ENCODE assay signal across 21 cellular contexts in genomic region chr22:16806401-16806800, GRCh38. TPM values are rescaled to one million over a fixed set of nuclear protein-coding genes. Genes with fewer than 3 reads are reported as not detected.
DNase-seq lines count a peak whose midpoint lies in the region; FAIRE-seq and TF ChIP-seq lines count a peak whose summit lies in the region.
"Had no signal": no experiment of that assay in that cellular context is flagged by ENCODE, and none has a peak within 500 bp of the region (broad histone marks: within the 10 kb centered on the region; RNA-seq: fewer than 3 reads in every experiment).

No MANE protein-coding gene starts in this region.

- no peaks in the 10 kb centered on the region for H3K9me3 Mint-ChIP-seq in MCF 10A (ENCODE audit: unreplicated experiment)
- H3K9me3 Mint-ChIP-seq: CD4-positive, alpha-beta T cell had no signal

- H3K36me3 ChIP-seq in breast epithelium: no peaks in the 10 kb centered on the region
- no peaks in the 10 kb centered on the region for H3K36me3 ChIP-seq in SJCRH30
- H3K36me3 ChIP-seq in mesendoderm (ENCODE audit: control insufficient read depth, insufficient read depth, low read length): no peaks in the 10 kb centered on the region

- no peak overlapping the region for H3K23ac ChIP-seq in mesendoderm (ENCODE audit: low read length)

- H3K9me3 ChIP-seq in breast epithelium: no peaks in the 10 kb centered on the region
- no peaks in the 10 kb centered on the region for H3K9me3 ChIP-seq in SJCRH30 (replicated peaks)
- H3K9me3 ChIP-seq: A549, Caco-2 had no signal

- no peak overlapping the region for H4K8ac ChIP-seq in mesendoderm (ENCODE audit: low read depth, low read length)

- H3K79me2 ChIP-seq in mesendoderm (ENCODE audit: control insufficient read depth, insufficient read depth, low read length): no peaks in the 10 kb centered on the region

- POLR2A ChIA-PET in MCF 10A (lab: Yijun Ruan, JAX): interaction anchor here (0.6 to 0.7 kb wide), 4 partner anchors 13 to 582 kb away, joined by 3 to 4 read pairs (median 3); no protein-coding TSS in a partner anchor

- no peak overlapping the region for H4K5ac ChIP-seq in mesendoderm (ENCODE audit: low read length)

- H3K27me3 ChIP-seq in breast epithelium (no peaks in the 10 kb centered on the region), SJCRH30 (no peaks in the 10 kb centered on the region), mesendoderm (ENCODE audit: insufficient read depth, low read length, poor library complexity) (no peaks in the 10 kb centered on the region)

- H3K4me3 ChIP-seq in breast epithelium (no peak overlapping the region), SJCRH30 (no peak overlapping the region), mesendoderm (ENCODE audit: low read length) (no peak overlapping the region)
- H3K4me3 ChIP-seq: A549 had no signal

- BruUV-seq in MCF 10A (replicated peaks; lab: Mats Ljungman, UMichigan): no TSS peak

- no peak overlapping the region for H3K18ac ChIP-seq in mesendoderm (ENCODE audit: low read length)

- no peaks in the 10 kb centered on the region for H3K4me1 ChIP-seq in breast epithelium
- no peaks in the 10 kb centered on the region for H3K4me1 ChIP-seq in SJCRH30
- H3K4me1 ChIP-seq in mesendoderm (ENCODE audit: control insufficient read depth, low read depth, low read length): no peaks in the 10 kb centered on the region
- H3K4me1 ChIP-seq: A549, Caco-2 had no signal

- TF ChIP-seq POLR2A in breast epithelium (IDR thresholded peaks at IDR 0.05): no peak

- H3K4me3 Mint-ChIP-seq in MCF 10A (ENCODE audit: unreplicated experiment): no peak overlapping the region
- H3K4me3 Mint-ChIP-seq: CD4-positive, alpha-beta T cell; HFFc6 had no signal

- H3K4me2 ChIP-seq in mesendoderm (ENCODE audit: low read length): no peak overlapping the region
- H3K4me2 ChIP-seq: A549 had no signal

- no peaks in the 10 kb centered on the region for H3K36me3 Mint-ChIP-seq in MCF 10A (ENCODE audit: insufficient read depth, unreplicated experiment)

- H3K4me1 Mint-ChIP-seq in MCF 10A (ENCODE audit: insufficient read depth, unreplicated experiment): peaks cover 24% of the 10 kb centered on the region

- intact Hi-C loops in MCF 10A (cut with micrococcal nuclease) (no loop called here), breast epithelium (cut with DNase I; ENCODE audit: low total_unique reads) (no loop called here)

- peak overlapping the region; percentile 82 for H2BK120ac ChIP-seq in mesendoderm (ENCODE audit: low read depth, low read length)

- WGBS in mesendoderm (ENCODE audit: extremely low coverage, insufficient coverage, low lambda C conversion rate): no CpG with 5 or more reads among the region's 5 CpGs

- CTCF ChIA-PET in MCF 10A (lab: Yijun Ruan, JAX): interaction anchor here (0.6 to 1.3 kb wide), 6 partner anchors 9 to 697 kb away, joined by 3 to 6 read pairs (median 4); partner anchors contain the start of gene XKR3

- TF ChIP-seq CTCF in MCF 10A (IDR thresholded peaks at IDR 0.05; ENCODE audit: unreplicated experiment): no peak
- no peak for TF ChIP-seq CTCF in breast epithelium (IDR thresholded peaks at IDR 0.05)

- FAIRE-seq in HTR-8/SVneo (lab: Jason Lieb, UNC): no peak
- FAIRE-seq: A549, D721Med, G401.6, GM12891 had no signal

- no peak overlapping the region for H3K27ac ChIP-seq in breast epithelium
- H3K27ac ChIP-seq in SJCRH30: no peak overlapping the region
- H3K27ac ChIP-seq in mesendoderm (ENCODE audit: low read depth, low read length): no peak overlapping the region
- H3K27ac ChIP-seq: 22Rv1, A549, C4-2B had no signal

- no peak overlapping the region for H3K4ac ChIP-seq in mesendoderm (ENCODE audit: low read depth, low read length)

- DNase-seq in MCF 10A (ENCODE audit: unreplicated experiment) (peak; percentile 43), breast epithelium (ENCODE audit: low spot score in 2 of 2) (no peak), SJCRH30 (peak; percentile 4 to 20), mesendoderm (peak; percentile 11), GM19238 (ENCODE audit: insufficient read length, low spot score) (no peak), HTR-8/SVneo (ENCODE audit: insufficient read length, low spot score) (no peak), NCI-H510A treated with DMSO at 0.1 percent for 48 hours (lab: John Stamatoyannopoulos, UW) (no peak)
- DNase-seq: AML-193; Caco-2; CD4-positive, alpha-beta T cell; HFFc6; IMR-90; Karpas-422; KBM-7 had no signal

- H3K27ac Mint-ChIP-seq in MCF 10A (ENCODE audit: low read depth, unreplicated experiment): no peak overlapping the region
- H3K27ac Mint-ChIP-seq: CD4-positive, alpha-beta T cell; HFFc6 had no signal

- no peaks in the 10 kb centered on the region for H3K79me1 ChIP-seq in mesendoderm (ENCODE audit: low read length)

- no peak overlapping the region for H3K56ac ChIP-seq in mesendoderm (ENCODE audit: low read length)

- no peak overlapping the region for H3K9ac ChIP-seq in mesendoderm (ENCODE audit: low read length)

- no peak overlapping the region for H2AK5ac ChIP-seq in mesendoderm (ENCODE audit: low read length)

- H3K27me3 Mint-ChIP-seq in MCF 10A (ENCODE audit: insufficient read depth, unreplicated experiment): no peaks in the 10 kb centered on the region
- H3K27me3 Mint-ChIP-seq: CD4-positive, alpha-beta T cell had no signal

- H2BK15ac ChIP-seq in mesendoderm (replicated peaks; ENCODE audit: low read depth): no peak overlapping the region

- H2BK5ac ChIP-seq in mesendoderm (ENCODE audit: low read length): no peak overlapping the region

RNA-seq across cellular contexts. Expression of gene XKR3, which starts 18.8 kb away (rescaled TPM):
- 0.17 TPM in 1 of 2 replicates, not detected in the other for total RNA-seq in MCF 10A (2022)
- under 1 TPM in 1 of 3 donors, not detected in 2; 0.16 TPM for total RNA-seq in breast epithelium
- not detected in 2 replicates for total RNA-seq in SJCRH30 (2014; rRNA removed; shearing (Covaris generic))
- polyA plus RNA-seq in mesendoderm (2013, experiment 1 of 2): 0.55 TPM
- 0.42 TPM for polyA plus RNA-seq in mesendoderm (2013, experiment 2 of 2)
- total RNA-seq: Caco-2; CD4-positive, alpha-beta T cell; HFFc6; IMR-90 had no signal
- polyA plus RNA-seq: A549, BJ, IMR-90 had no signal

Comparison
In these comparisons a context has a peak if more than half of its experiments do, and no peak if none do; other contexts are left out.
1. DNase-seq: peak in MCF 10A (single experiment), SJCRH30 (2 of 2) and mesendoderm (single experiment); none in breast epithelium (0 of 2), GM19238 (single experiment), HTR-8/SVneo (single experiment) and NCI-H510A treated with DMSO at 0.1 percent for 48 hours (single experiment).